Comparison of ENCODE assay signal across 33 cellular contexts in the genomic region with DNA sequence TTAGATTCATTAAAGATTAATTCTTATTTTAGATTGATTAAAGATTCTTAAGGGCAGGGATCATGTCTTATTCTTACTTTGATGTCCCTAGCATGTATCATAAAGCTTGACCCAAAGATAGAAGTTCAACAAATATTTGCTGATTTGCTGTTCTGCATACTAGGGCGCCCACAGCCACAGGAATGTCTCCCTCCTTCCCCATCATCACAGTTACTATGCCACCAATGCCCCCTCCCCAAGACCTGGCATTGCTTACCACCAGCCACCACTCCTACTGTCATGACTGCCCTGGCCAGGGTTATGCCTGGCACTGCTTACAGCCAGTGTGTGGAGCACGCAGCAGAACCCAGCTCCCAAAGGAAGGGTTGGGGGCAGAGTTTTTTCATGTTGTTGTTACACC.
"Had no signal": no experiment of that assay in that cellular context is flagged by ENCODE, and none has a peak within 500 bp of the region (broad histone marks: within the 10 kb centered on the region; RNA-seq: fewer than 3 reads in every experiment).

No MANE protein-coding gene starts in this region.

- H3K36me3 Mint-ChIP-seq: activated naive CD4-positive, alpha-beta T cell treated with anti-CD3 and anti-CD28 coated beads, Interleukin-2, amount 50 U/mL, for 24 hours; activated naive CD8-positive, alpha-beta T cell treated with anti-CD3 and anti-CD28 coated beads for 36 hours; T-cell; WTC11 had no signal

- H3K9me3 Mint-ChIP-seq: activated CD8-positive, alpha-beta T cell treated with anti-CD3 and anti-CD28 coated beads for 36 hours; activated naive CD4-positive, alpha-beta T cell treated with anti-CD3 and anti-CD28 coated beads, Interleukin-2, amount 50 U/mL, for 24 hours; activated naive CD8-positive, alpha-beta T cell treated with anti-CD3 and anti-CD28 coated beads for 36 hours; activated naive CD8-positive, alpha-beta T cell treated with anti-CD3 and anti-CD28 coated beads, Interleukin-2, amount 50 U/mL, for 24 hours; activated T-cell treated with anti-CD3 and anti-CD28 coated beads, Interleukin-2, amount 50 U/mL, for 4 hours; activated T-helper 17 cell treated with anti-CD3 and anti-CD28 coated beads, Interleukin-2, amount 50 U/mL, for 72 hours; T-cell; T-helper 1 cell treated with Interleukin-12 subunit alpha and Interleukin-12 subunit beta and Interleukin-4 antibody, amounts not matched to agents 30 μg/mL and 1 μg/mL, for 36 hours; WTC11 had no signal

- FAIRE-seq: endometrium, endothelial cell of umbilical vein, TTC549 had no signal

- DNase-seq: activated CD4-positive, alpha-beta T cell treated with anti-CD3 and anti-CD28 coated beads for 1 hour; activated CD4-positive, alpha-beta T cell treated with anti-CD3 and anti-CD28 coated beads for 48 hours; activated CD4-positive, alpha-beta T cell treated with anti-CD3 and anti-CD28 coated beads, Interleukin-2, amount 50 U/mL, for 1 hour; activated CD4-positive, alpha-beta T cell treated with anti-CD3 and anti-CD28 coated beads, Interleukin-2, amount 50 U/mL, for 48 hours; activated CD8-positive, alpha-beta memory T cell treated with anti-CD3 and anti-CD28 coated beads for 24 hours; activated CD8-positive, alpha-beta T cell treated with anti-CD3 and anti-CD28 coated beads for 36 hours; activated effector memory CD4-positive, alpha-beta T cell treated with Interleukin-2 at 50 U/mL for 16 hours; activated gamma-delta T cell treated with Interleukin-2 at 50 U/mL for 16 hours; activated naive CD4-positive, alpha-beta T cell treated with Interleukin-2 at 50 U/mL for 16 hours; activated naive CD8-positive, alpha-beta T cell treated with anti-CD3 and anti-CD28 coated beads for 36 hours; activated naive CD8-positive, alpha-beta T cell treated with anti-CD3 and anti-CD28 coated beads, Interleukin-2, amount 50 U/mL, for 24 hours; activated T-cell treated with anti-CD3 and anti-CD28 coated beads, Interleukin-2, amount 50 U/mL, for 4 hours; adrenal gland; amygdala; aorta; central memory CD4-positive, alpha-beta T cell; cerebellar nuclear complex; colonic mucosa; effector CD8-positive, alpha-beta T cell; esophagus squamous epithelium; foreskin melanocyte; T-cell; T-helper 9 cell had no signal

- H3K27me3 ChIP-seq: adrenal gland, colonic mucosa, esophagus squamous epithelium, gastroesophageal sphincter had no signal

- H3K36me3 ChIP-seq: adrenal gland, colonic mucosa, esophagus squamous epithelium, gastroesophageal sphincter had no signal

- H3K4me3 ChIP-seq: adrenal gland, colonic mucosa, esophagus squamous epithelium, gastroesophageal sphincter had no signal

- ATAC-seq: activated CD8-positive, alpha-beta T cell treated with anti-CD3 and anti-CD28 coated beads for 36 hours; activated naive CD8-positive, alpha-beta T cell treated with anti-CD3 and anti-CD28 coated beads, Interleukin-2, amount 50 U/mL, for 24 hours; activated T-cell treated with anti-CD3 and anti-CD28 coated beads, Interleukin-2, amount 50 U/mL, for 4 hours; activated T-helper 17 cell treated with anti-CD3 and anti-CD28 coated beads, Interleukin-2, amount 50 U/mL, for 72 hours; gastroesophageal sphincter; T-cell; WTC11 had no signal

- H3K4me1 Mint-ChIP-seq: activated naive CD4-positive, alpha-beta T cell treated with anti-CD3 and anti-CD28 coated beads, Interleukin-2, amount 50 U/mL, for 24 hours; activated naive CD8-positive, alpha-beta T cell treated with anti-CD3 and anti-CD28 coated beads for 36 hours; activated naive CD8-positive, alpha-beta T cell treated with anti-CD3 and anti-CD28 coated beads, Interleukin-2, amount 50 U/mL, for 24 hours; activated T-helper 17 cell treated with anti-CD3 and anti-CD28 coated beads, Interleukin-2, amount 50 U/mL, for 72 hours; T-cell had no signal

- H3K9me3 ChIP-seq: adrenal gland, colonic mucosa, esophagus squamous epithelium, gastroesophageal sphincter had no signal

- H3K4me1 ChIP-seq: adrenal gland, colonic mucosa had no signal

- H3K27ac ChIP-seq: adrenal gland, colonic mucosa, epithelial cell of prostate, esophagus squamous epithelium, gastroesophageal sphincter, VCaP had no signal

- H3K4me3 Mint-ChIP-seq: activated CD8-positive, alpha-beta T cell treated with anti-CD3 and anti-CD28 coated beads for 36 hours; activated naive CD4-positive, alpha-beta T cell treated with anti-CD3 and anti-CD28 coated beads, Interleukin-2, amount 50 U/mL, for 24 hours; activated naive CD8-positive, alpha-beta T cell treated with anti-CD3 and anti-CD28 coated beads for 36 hours; activated naive CD8-positive, alpha-beta T cell treated with anti-CD3 and anti-CD28 coated beads, Interleukin-2, amount 50 U/mL, for 24 hours; activated T-cell treated with anti-CD3 and anti-CD28 coated beads, Interleukin-2, amount 50 U/mL, for 4 hours; activated T-helper 17 cell treated with anti-CD3 and anti-CD28 coated beads, Interleukin-2, amount 50 U/mL, for 72 hours; T-cell; T-helper 1 cell treated with Interleukin-12 subunit alpha and Interleukin-12 subunit beta and Interleukin-4 antibody, amounts not matched to agents 30 μg/mL and 1 μg/mL, for 36 hours; WTC11 had no signal

- H3K27ac Mint-ChIP-seq: activated CD8-positive, alpha-beta T cell treated with anti-CD3 and anti-CD28 coated beads for 36 hours; activated naive CD4-positive, alpha-beta T cell treated with anti-CD3 and anti-CD28 coated beads, Interleukin-2, amount 50 U/mL, for 24 hours; activated naive CD8-positive, alpha-beta T cell treated with anti-CD3 and anti-CD28 coated beads for 36 hours; activated naive CD8-positive, alpha-beta T cell treated with anti-CD3 and anti-CD28 coated beads, Interleukin-2, amount 50 U/mL, for 24 hours; activated T-helper 17 cell treated with anti-CD3 and anti-CD28 coated beads, Interleukin-2, amount 50 U/mL, for 72 hours; T-cell; T-helper 1 cell treated with Interleukin-12 subunit alpha and Interleukin-12 subunit beta and Interleukin-4 antibody, amounts not matched to agents 30 μg/mL and 1 μg/mL, for 36 hours; WTC11 had no signal
